Comparison of ENCODE assay signal across 8 cellular contexts in genomic region chr9:35790385-35791291, GRCh38. TPM values are rescaled to one million over a fixed set of nuclear protein-coding genes. Genes with fewer than 3 reads are reported as not detected.
A peak's percentile ranks its signal among the peaks of the same experiment; 100 is the strongest.
DNase-seq lines count a peak whose midpoint lies in the region; ATAC-seq and TF ChIP-seq lines count a peak whose summit lies in the region.

No MANE protein-coding gene starts in this region.

- no peak overlapping the region for H3K4me3 Mint-ChIP-seq in activated T-cell treated with anti-CD3 and anti-CD28 coated beads, Interleukin-2, amount 50 U/mL, for 4 hours
- peak overlapping the region in 2 of 10 donors; percentile 31 to 58 for H3K4me3 Mint-ChIP-seq in naive thymus-derived CD4-positive, alpha-beta T cell

- no peak overlapping the region for H3K27ac Mint-ChIP-seq in naive thymus-derived CD4-positive, alpha-beta T cell

- H3K4me1 ChIP-seq in HUES6 (ENCODE audit: control insufficient read depth, insufficient read depth, low read length): peaks cover 21% of the 10 kb centered on the region
- H3K4me1 ChIP-seq in OCI-LY1 (ENCODE audit: insufficient read depth, low read length, severe bottlenecking): no peaks in the 10 kb centered on the region
- no peaks in the 10 kb centered on the region for H3K4me1 ChIP-seq in naive thymus-derived CD4-positive, alpha-beta T cell (ENCODE audit: control insufficient read depth in 2 of 2, insufficient read depth in 2 of 2, low read length in 2 of 2)

- no peaks in the 10 kb centered on the region for H4K20me1 ChIP-seq in OCI-LY1 (ENCODE audit: insufficient read depth, low read length)

- no peak overlapping the region for H3K4me2 ChIP-seq in OCI-LY1 (ENCODE audit: low read length)

- peak; percentile 91 for TF ChIP-seq CTCF in OCI-LY1 (IDR thresholded peaks at IDR 0.05; ENCODE audit: low read length)

- no peaks in the 10 kb centered on the region for H3K79me2 ChIP-seq in OCI-LY1 (ENCODE audit: insufficient read depth, low read length)

- POLR2A ChIA-PET in naive thymus-derived CD4-positive, alpha-beta T cell (lab: Charles Lee): no interaction called here

- H3K9ac ChIP-seq in HUES6 (ENCODE audit: low read length) (peak overlapping the region; percentile 35), OCI-LY1 (ENCODE audit: low read length) (no peak overlapping the region)

- peak; percentile 85 to 93 for ATAC-seq in activated T-cell treated with anti-CD3 and anti-CD28 coated beads, Interleukin-2, amount 50 U/mL, for 4 hours
- ATAC-seq in naive thymus-derived CD4-positive, alpha-beta T cell: peak; percentile 90
- ATAC-seq in stimulated activated naive CD8-positive, alpha-beta T cell treated with anti-CD3 and anti-CD28 coated beads, Interleukin-15, Interleukin-2, amounts not matched to agents 100 U/mL and 50 U/mL, for 24 hours: peak; percentile 74
- ATAC-seq in GM18909 (IDR thresholded peaks at IDR 0.05; ENCODE audit: poor library complexity, unreplicated experiment): no peak

- no peaks in the 10 kb centered on the region for H3K9me2 ChIP-seq in OCI-LY1 (ENCODE audit: low read depth, low read length)

- CTCF ChIA-PET in naive thymus-derived CD4-positive, alpha-beta T cell (lab: Charles Lee): interaction anchor here (0.5 to 3.6 kb wide), 29 partner anchors 8 to 878 kb away, joined by 3 to 70 read pairs (median 4); partner anchors contain the start of genes FAM221B, SPAG8 and TMEM8B

- peaks cover 6% of the 10 kb centered on the region; the same call in 1 of the 2 replicates for H3K27me3 ChIP-seq in HUES6 (ENCODE audit: control insufficient read depth, insufficient read depth, low read length)
- H3K27me3 ChIP-seq in OCI-LY1 (ENCODE audit: insufficient read depth, low read length): no peaks in the 10 kb centered on the region
- H3K27me3 ChIP-seq in naive thymus-derived CD4-positive, alpha-beta T cell (ENCODE audit: control insufficient read depth in 2 of 2, insufficient read depth in 2 of 2, low read length in 2 of 2): no peaks in the 10 kb centered on the region

- H3K27ac ChIP-seq in HUES6 (ENCODE audit: low read depth, low read length): no peak overlapping the region
- H3K27ac ChIP-seq in OCI-LY1 (ENCODE audit: low read depth, low read length, poor library complexity, severe bottlenecking): no peak overlapping the region
- no peak overlapping the region for H3K27ac ChIP-seq in naive thymus-derived CD4-positive, alpha-beta T cell (ENCODE audit: low read depth, low read length)

- H3K27me3 Mint-ChIP-seq in activated T-cell treated with anti-CD3 and anti-CD28 coated beads, Interleukin-2, amount 50 U/mL, for 4 hours (ENCODE audit: low read depth): no peaks in the 10 kb centered on the region
- H3K27me3 Mint-ChIP-seq in naive thymus-derived CD4-positive, alpha-beta T cell: no peaks in the 10 kb centered on the region

- H3K36me3 ChIP-seq in HUES6 (ENCODE audit: control insufficient read depth, insufficient read depth, low read length): no peaks in the 10 kb centered on the region
- peaks cover 4% of the 10 kb centered on the region; the same call in 1 of the 2 replicates for H3K36me3 ChIP-seq in OCI-LY1 (ENCODE audit: insufficient read depth, low read length)
- H3K36me3 ChIP-seq in naive thymus-derived CD4-positive, alpha-beta T cell (ENCODE audit: control insufficient read depth in 2 of 3, insufficient read depth in 3 of 3, low read length in 3 of 3): peaks cover 0 to 10% (median 0%) of the 10 kb centered on the region in 3 experiments

- H3K4me3 ChIP-seq in HUES6 (ENCODE audit: low read depth, low read length) (peak overlapping the region; percentile 66), OCI-LY1 (ENCODE audit: low read depth, low read length, poor library complexity, severe bottlenecking) (no peak overlapping the region)
- no peak overlapping the region for H3K4me3 ChIP-seq in naive thymus-derived CD4-positive, alpha-beta T cell (ENCODE audit: low read length)

- no peak overlapping the region for H2AFZ ChIP-seq in OCI-LY1 (ENCODE audit: low read length)

- H3K9me3 Mint-ChIP-seq in activated T-cell treated with anti-CD3 and anti-CD28 coated beads, Interleukin-2, amount 50 U/mL, for 4 hours: no peaks in the 10 kb centered on the region
- no peaks in the 10 kb centered on the region for H3K9me3 Mint-ChIP-seq in naive thymus-derived CD4-positive, alpha-beta T cell

- intact Hi-C loops in naive thymus-derived CD4-positive, alpha-beta T cell (cut with micrococcal nuclease): loop anchor here (1.0 kb wide), 6 partner anchors 22 to 233 kb away; partner anchors contain the start of genes HINT2 (in 1 of the 2) and SPAG8 (in 1 of the 2)

- DNase-seq in DMS53 (lab: John Stamatoyannopoulos, UW) (peak; percentile 77), fibroblast of gingiva (ENCODE audit: low read depth) (peak; percentile 79)
- peak; percentile 56 for DNase-seq in activated T-cell treated with anti-CD3 and anti-CD28 coated beads, Interleukin-2, amount 50 U/mL, for 4 hours
- DNase-seq in naive thymus-derived CD4-positive, alpha-beta T cell: peak; percentile 36 to 70 (median 62)
- DNase-seq in stimulated activated naive CD8-positive, alpha-beta T cell treated with anti-CD3 and anti-CD28 coated beads, Interleukin-15, Interleukin-2, amounts not matched to agents 100 U/mL and 50 U/mL, for 24 hours: peak; percentile 54

- no peaks in the 10 kb centered on the region for H3F3A ChIP-seq in OCI-LY1 (ENCODE audit: insufficient read depth, low read length)

- H3K9me3 ChIP-seq in HUES6 (ENCODE audit: control insufficient read depth, insufficient read depth, low read depth, low read length) (no peaks in the 10 kb centered on the region), OCI-LY1 (ENCODE audit: low read length) (no peaks in the 10 kb centered on the region)
- H3K9me3 ChIP-seq in naive thymus-derived CD4-positive, alpha-beta T cell (ENCODE audit: control insufficient read depth in 2 of 3, low read length in 3 of 3): no peaks in the 10 kb centered on the region

- peaks cover 22% of the 10 kb centered on the region for H3K36me3 Mint-ChIP-seq in activated T-cell treated with anti-CD3 and anti-CD28 coated beads, Interleukin-2, amount 50 U/mL, for 4 hours (ENCODE audit: insufficient read depth)
- H3K36me3 Mint-ChIP-seq in naive thymus-derived CD4-positive, alpha-beta T cell: peaks cover 2 to 15% (median 9%) of the 10 kb centered on the region in 5 donors

- H3K4me1 Mint-ChIP-seq in activated T-cell treated with anti-CD3 and anti-CD28 coated beads, Interleukin-2, amount 50 U/mL, for 4 hours (ENCODE audit: low read depth): peaks cover 6% of the 10 kb centered on the region
- H3K4me1 Mint-ChIP-seq in naive thymus-derived CD4-positive, alpha-beta T cell: peaks cover 6 to 21% (median 10%) of the 10 kb centered on the region in 7 donors

RNA-seq across cellular contexts. Expression of gene NPR2, which starts 0.8 kb away (rescaled TPM):
- 1 to 10 TPM; 4.4 to 5.3 (median 5.2) TPM for total RNA-seq in activated T-cell treated with anti-CD3 and anti-CD28 coated beads, Interleukin-2, amount 50 U/mL, for 4 hours
- total RNA-seq in naive thymus-derived CD4-positive, alpha-beta T cell: 10 to 100 TPM in 3 of 5 experiments, 1 to 10 TPM in 2; 3.1 to 22.2 (median 11.2) TPM
- 1 to 10 TPM; 1.0 to 1.2 TPM for polyA plus RNA-seq in naive thymus-derived CD4-positive, alpha-beta T cell

RNA-seq across cellular contexts. Expression of gene SPAG8, which starts 21.4 kb away (rescaled TPM):
- under 1 TPM; 0.27 to 0.48 (median 0.40) TPM for total RNA-seq in activated T-cell treated with anti-CD3 and anti-CD28 coated beads, Interleukin-2, amount 50 U/mL, for 4 hours
- 1 to 10 TPM; 2.1 to 9.1 (median 3.2) TPM for total RNA-seq in naive thymus-derived CD4-positive, alpha-beta T cell
- 1 to 10 TPM; 1.2 to 1.9 TPM for polyA plus RNA-seq in naive thymus-derived CD4-positive, alpha-beta T cell

RNA-seq across cellular contexts. Expression of gene HINT2, which starts 24.2 kb away (rescaled TPM):
- total RNA-seq in activated T-cell treated with anti-CD3 and anti-CD28 coated beads, Interleukin-2, amount 50 U/mL, for 4 hours: 10 to 100 TPM; 28.7 to 31.9 (median 30.0) TPM
- 10 to 100 TPM; 14.3 to 50.7 (median 22.2) TPM for total RNA-seq in naive thymus-derived CD4-positive, alpha-beta T cell
- 10 to 100 TPM; 63.5 to 74.5 TPM for polyA plus RNA-seq in naive thymus-derived CD4-positive, alpha-beta T cell

RNA-seq across cellular contexts. Expression of gene MSMP, which starts 36.6 kb away (rescaled TPM):
- 1 to 10 TPM in 1 of 3 donors, under 1 TPM in 2; 0.84 to 1.4 (median 0.86) TPM for total RNA-seq in activated T-cell treated with anti-CD3 and anti-CD28 coated beads, Interleukin-2, amount 50 U/mL, for 4 hours
- total RNA-seq in naive thymus-derived CD4-positive, alpha-beta T cell: under 1 TPM in 3 of 5 experiments, not detected in 2; 0.48 to 0.84 (median 0.61) TPM
- polyA plus RNA-seq in naive thymus-derived CD4-positive, alpha-beta T cell: not detected

RNA-seq across cellular contexts. Expression of gene FAM221B, which starts 37.9 kb away (rescaled TPM):
- total RNA-seq in activated T-cell treated with anti-CD3 and anti-CD28 coated beads, Interleukin-2, amount 50 U/mL, for 4 hours: not detected
- under 1 TPM in 1 of 5 experiments, not detected in 4; 0.32 TPM for total RNA-seq in naive thymus-derived CD4-positive, alpha-beta T cell
- not detected for polyA plus RNA-seq in naive thymus-derived CD4-positive, alpha-beta T cell
